In the genomic region with DNA sequence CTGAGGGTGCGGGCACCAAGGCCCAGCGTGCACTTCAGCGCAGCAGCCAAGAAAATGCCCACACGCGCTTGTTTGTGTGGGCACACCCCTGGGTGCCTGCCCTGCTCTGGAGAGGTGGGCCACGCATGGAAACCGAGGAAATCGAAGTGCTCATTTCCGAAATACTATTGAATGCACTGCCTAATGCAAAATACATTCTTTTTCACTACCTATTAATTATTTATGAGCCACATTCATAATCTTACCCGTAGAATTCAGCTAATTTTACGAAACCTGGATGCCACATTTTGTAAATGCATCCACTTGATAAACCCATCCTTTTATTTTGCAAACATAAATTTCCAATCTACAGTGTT, we compare ENCODE assay signal across 1 cellular context.
TF ChIP-seq lines count a peak whose summit lies in the region.

No MANE protein-coding gene starts in this region.

TF ChIP-seq in GM23338, 12 proteins besides CTCF, POLR2A, EP300 and RAD21 (continued from another document):
- TF ChIP-seq, protein P1, sequence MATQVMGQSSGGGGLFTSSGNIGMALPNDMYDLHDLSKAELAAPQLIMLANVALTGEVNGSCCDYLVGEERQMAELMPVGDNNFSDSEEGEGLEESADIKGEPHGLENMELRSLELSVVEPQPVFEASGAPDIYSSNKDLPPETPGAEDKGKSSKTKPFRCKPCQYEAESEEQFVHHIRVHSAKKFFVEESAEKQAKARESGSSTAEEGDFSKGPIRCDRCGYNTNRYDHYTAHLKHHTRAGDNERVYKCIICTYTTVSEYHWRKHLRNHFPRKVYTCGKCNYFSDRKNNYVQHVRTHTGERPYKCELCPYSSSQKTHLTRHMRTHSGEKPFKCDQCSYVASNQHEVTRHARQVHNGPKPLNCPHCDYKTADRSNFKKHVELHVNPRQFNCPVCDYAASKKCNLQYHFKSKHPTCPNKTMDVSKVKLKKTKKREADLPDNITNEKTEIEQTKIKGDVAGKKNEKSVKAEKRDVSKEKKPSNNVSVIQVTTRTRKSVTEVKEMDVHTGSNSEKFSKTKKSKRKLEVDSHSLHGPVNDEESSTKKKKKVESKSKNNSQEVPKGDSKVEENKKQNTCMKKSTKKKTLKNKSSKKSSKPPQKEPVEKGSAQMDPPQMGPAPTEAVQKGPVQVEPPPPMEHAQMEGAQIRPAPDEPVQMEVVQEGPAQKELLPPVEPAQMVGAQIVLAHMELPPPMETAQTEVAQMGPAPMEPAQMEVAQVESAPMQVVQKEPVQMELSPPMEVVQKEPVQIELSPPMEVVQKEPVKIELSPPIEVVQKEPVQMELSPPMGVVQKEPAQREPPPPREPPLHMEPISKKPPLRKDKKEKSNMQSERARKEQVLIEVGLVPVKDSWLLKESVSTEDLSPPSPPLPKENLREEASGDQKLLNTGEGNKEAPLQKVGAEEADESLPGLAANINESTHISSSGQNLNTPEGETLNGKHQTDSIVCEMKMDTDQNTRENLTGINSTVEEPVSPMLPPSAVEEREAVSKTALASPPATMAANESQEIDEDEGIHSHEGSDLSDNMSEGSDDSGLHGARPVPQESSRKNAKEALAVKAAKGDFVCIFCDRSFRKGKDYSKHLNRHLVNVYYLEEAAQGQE (IDR thresholded peaks at IDR 0.05; ENCODE audit: unreplicated experiment) = no peak
- no peak for TF ChIP-seq STAT1 (IDR thresholded peaks at IDR 0.05; ENCODE audit: unreplicated experiment)
- TF ChIP-seq, protein P2, sequence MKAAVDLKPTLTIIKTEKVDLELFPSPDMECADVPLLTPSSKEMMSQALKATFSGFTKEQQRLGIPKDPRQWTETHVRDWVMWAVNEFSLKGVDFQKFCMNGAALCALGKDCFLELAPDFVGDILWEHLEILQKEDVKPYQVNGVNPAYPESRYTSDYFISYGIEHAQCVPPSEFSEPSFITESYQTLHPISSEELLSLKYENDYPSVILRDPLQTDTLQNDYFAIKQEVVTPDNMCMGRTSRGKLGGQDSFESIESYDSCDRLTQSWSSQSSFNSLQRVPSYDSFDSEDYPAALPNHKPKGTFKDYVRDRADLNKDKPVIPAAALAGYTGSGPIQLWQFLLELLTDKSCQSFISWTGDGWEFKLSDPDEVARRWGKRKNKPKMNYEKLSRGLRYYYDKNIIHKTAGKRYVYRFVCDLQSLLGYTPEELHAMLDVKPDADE (IDR thresholded peaks at IDR 0.05) = no peak
- no peak for TF ChIP-seq ZNF331 (CRISPR knock-in tag; IDR thresholded peaks at IDR 0.05; ENCODE audit: low read depth)
